In the genomic region with DNA sequence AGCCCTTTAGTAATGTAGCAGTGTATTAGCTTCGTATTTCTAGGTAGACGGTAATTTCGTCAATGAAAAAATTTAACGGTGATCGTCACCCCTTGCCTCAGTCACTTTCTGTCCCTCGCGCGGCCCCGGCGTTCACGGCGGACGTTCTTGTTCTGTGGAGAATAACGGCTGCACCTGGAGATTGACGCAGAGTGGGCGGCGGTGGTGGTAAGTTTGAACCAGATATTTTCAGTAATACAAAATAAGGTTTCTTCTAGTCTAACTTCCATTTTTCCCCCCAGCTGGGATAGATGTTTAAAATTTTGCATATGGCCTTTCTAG, we compare ENCODE assay signal across 7 cellular contexts. TPM values are rescaled to one million over a fixed set of nuclear protein-coding genes. Genes with fewer than 3 reads are reported as not detected.
A peak's percentile ranks its signal among the peaks of the same experiment; 100 is the strongest.
DNase-seq lines count a peak whose midpoint lies in the region; ATAC-seq, FAIRE-seq and TF ChIP-seq lines count a peak whose summit lies in the region.

No MANE protein-coding gene starts in this region.

- peak overlapping the region; percentile 95 for H3K4me3 Mint-ChIP-seq in activated CD4-positive, alpha-beta memory T cell treated with anti-CD3 and anti-CD28 coated beads, Interleukin-2, amount 10 ng/mL, durations not matched to agents 7 days and 5 days

- ATAC-seq in GM18511 (IDR thresholded peaks at IDR 0.05; ENCODE audit: unreplicated experiment) (peak; percentile 11), HG03342 (IDR thresholded peaks at IDR 0.05; ENCODE audit: unreplicated experiment) (peak; percentile 6), pancreas (peak in 3 of 4 donors; percentile 11 to 33 (median 19))

- WGBS in pancreas, 2 donors = 1% methylated on average over 17 of the region's 17 CpGs

- TF ChIP-seq CTCF in foreskin fibroblast (IDR thresholded peaks at IDR 0.05; ENCODE audit: low read depth, low read length) (no peak), pancreas (IDR thresholded peaks at IDR 0.05) (no peak)

- H3K27ac Mint-ChIP-seq in activated CD4-positive, alpha-beta memory T cell treated with anti-CD3 and anti-CD28 coated beads, Interleukin-2, amount 10 ng/mL, durations not matched to agents 7 days and 5 days = peak overlapping the region; percentile 100

- no peaks in the 10 kb centered on the region for H3K27me3 ChIP-seq in pancreas

- peaks cover 0 to 9% (median 0%) of the 10 kb centered on the region in 3 donors for H3K36me3 ChIP-seq in pancreas

- no peaks in the 10 kb centered on the region for H3K27me3 Mint-ChIP-seq in activated CD4-positive, alpha-beta memory T cell treated with anti-CD3 and anti-CD28 coated beads, Interleukin-2, amount 10 ng/mL, durations not matched to agents 7 days and 5 days

- peaks cover 68% of the 10 kb centered on the region for H3K36me3 Mint-ChIP-seq in activated CD4-positive, alpha-beta memory T cell treated with anti-CD3 and anti-CD28 coated beads, Interleukin-2, amount 10 ng/mL, durations not matched to agents 7 days and 5 days (ENCODE audit: low read depth)

- DNase-seq in activated CD4-positive, alpha-beta memory T cell treated with anti-CD3 and anti-CD28 coated beads, Interleukin-2, amount 10 ng/mL, durations not matched to agents 7 days and 5 days = no peak
- DNase-seq in foreskin fibroblast = no peak
- DNase-seq in pancreas = peak in 4 of 6 donors; percentile 38 to 72 (median 45)
- DNase-seq in Ammon's horn (ENCODE audit: low spot score) = no peak
- no peak for DNase-seq in amniotic stem cell (lab: John Stamatoyannopoulos, UW)

- peak overlapping the region; percentile 86 to 95 (median 92) for H3K27ac ChIP-seq in pancreas

- intact Hi-C loops in pancreas (cut with DNase I) = no loop called here

- peaks cover 27% of the 10 kb centered on the region for H3K4me1 Mint-ChIP-seq in activated CD4-positive, alpha-beta memory T cell treated with anti-CD3 and anti-CD28 coated beads, Interleukin-2, amount 10 ng/mL, durations not matched to agents 7 days and 5 days

- POLR2A ChIA-PET in activated CD4-positive, alpha-beta memory T cell treated with anti-CD3 and anti-CD28 coated beads, Interleukin-2, amount 10 ng/mL, durations not matched to agents 7 days and 5 days (lab: Charles Lee) = interaction anchor here (0.6 to 1.9 kb wide), 9 partner anchors 9 to 243 kb away, joined by 3 to 10 read pairs (median 5); partner anchors contain the start of genes CHFR, ZNF140, ZNF26 and ZNF268

- H3K4me3 ChIP-seq in foreskin fibroblast (ENCODE audit: low read depth in 1 of 2, low read length in 2 of 2) = peak overlapping the region; percentile 62 to 76
- peak overlapping the region; percentile 75 to 87 (median 80) for H3K4me3 ChIP-seq in pancreas

- H3K9me3 Mint-ChIP-seq in activated CD4-positive, alpha-beta memory T cell treated with anti-CD3 and anti-CD28 coated beads, Interleukin-2, amount 10 ng/mL, durations not matched to agents 7 days and 5 days = peaks cover 44% of the 10 kb centered on the region

- H3K4me1 ChIP-seq in pancreas = peaks cover 0 to 6% (median 0%) of the 10 kb centered on the region in 3 donors

- FAIRE-seq in pancreas (lab: Jason Lieb, UNC) = no peak

- CTCF ChIA-PET in activated CD4-positive, alpha-beta memory T cell treated with anti-CD3 and anti-CD28 coated beads, Interleukin-2, amount 10 ng/mL, durations not matched to agents 7 days and 5 days (lab: Charles Lee) = interaction anchor here (0.8 to 1.5 kb wide), 5 partner anchors 9 to 226 kb away, joined by 3 to 6 read pairs (median 5); partner anchors contain the start of genes ZNF26 and ZNF268

- peaks cover 0 to 9% (median under 1%) of the 10 kb centered on the region in 4 donors for H3K9me3 ChIP-seq in pancreas

RNA-seq across cellular contexts. Expression of gene ZNF10, which starts 0.3 kb away (rescaled TPM):
- total RNA-seq in activated CD4-positive, alpha-beta memory T cell treated with anti-CD3 and anti-CD28 coated beads, Interleukin-2, amount 10 ng/mL, durations not matched to agents 7 days and 5 days = 1 to 10 TPM; 4.7 to 4.8 TPM
- total RNA-seq in pancreas = 1 to 10 TPM; 3.9 to 7.5 (median 6.0) TPM
- polyA plus RNA-seq in pancreas = 10 to 100 TPM in 1 of 2 donors, 1 to 10 TPM in 1; 9.3 to 15.9 TPM

RNA-seq across cellular contexts. Expression of gene ZNF891, which starts 0.7 kb away (rescaled TPM):
- 1 to 10 TPM; 1.6 TPM for total RNA-seq in activated CD4-positive, alpha-beta memory T cell treated with anti-CD3 and anti-CD28 coated beads, Interleukin-2, amount 10 ng/mL, durations not matched to agents 7 days and 5 days
- total RNA-seq in pancreas = 1 to 10 TPM in 4 of 6 donors, under 1 TPM in 2; 0.57 to 1.6 (median 1.0) TPM
- polyA plus RNA-seq in pancreas = under 1 TPM; 0.80 to 0.95 TPM

RNA-seq across cellular contexts. Expression of gene ZNF140, which starts 50.0 kb away (rescaled TPM):
- total RNA-seq in activated CD4-positive, alpha-beta memory T cell treated with anti-CD3 and anti-CD28 coated beads, Interleukin-2, amount 10 ng/mL, durations not matched to agents 7 days and 5 days = 10 to 100 TPM; 15.8 to 18.8 TPM
- total RNA-seq in pancreas = 10 to 100 TPM in 1 of 6 donors, 1 to 10 TPM in 5; 6.5 to 12.5 (median 9.4) TPM
- polyA plus RNA-seq in pancreas = 10 to 100 TPM; 12.5 to 19.6 TPM

RNA-seq across cellular contexts. Expression of gene ZNF268, which starts 50.5 kb away (rescaled TPM):
- total RNA-seq in activated CD4-positive, alpha-beta memory T cell treated with anti-CD3 and anti-CD28 coated beads, Interleukin-2, amount 10 ng/mL, durations not matched to agents 7 days and 5 days = 10 to 100 TPM; 15.8 to 18.4 TPM
- 10 to 100 TPM in 2 of 6 donors, 1 to 10 TPM in 4; 7.4 to 14.0 (median 9.4) TPM for total RNA-seq in pancreas
- polyA plus RNA-seq in pancreas = 1 to 10 TPM; 2.4 to 3.1 TPM

Comparison
In these comparisons a context has a peak if more than half of its experiments do, and no peak if none do; other contexts are left out.
1. DNase-seq: peak in pancreas (4 of 6); none in activated CD4-positive, alpha-beta memory T cell treated with anti-CD3 and anti-CD28 coated beads, Interleukin-2, amount 10 ng/mL, durations not matched to agents 7 days and 5 days (single experiment), foreskin fibroblast (0 of 2), Ammon's horn (single experiment) and amniotic stem cell (single experiment).
2. Peak in every context shown above with its lines, with median percentiles within 50 percentile points of each other: ATAC-seq.